In the genomic region with DNA sequence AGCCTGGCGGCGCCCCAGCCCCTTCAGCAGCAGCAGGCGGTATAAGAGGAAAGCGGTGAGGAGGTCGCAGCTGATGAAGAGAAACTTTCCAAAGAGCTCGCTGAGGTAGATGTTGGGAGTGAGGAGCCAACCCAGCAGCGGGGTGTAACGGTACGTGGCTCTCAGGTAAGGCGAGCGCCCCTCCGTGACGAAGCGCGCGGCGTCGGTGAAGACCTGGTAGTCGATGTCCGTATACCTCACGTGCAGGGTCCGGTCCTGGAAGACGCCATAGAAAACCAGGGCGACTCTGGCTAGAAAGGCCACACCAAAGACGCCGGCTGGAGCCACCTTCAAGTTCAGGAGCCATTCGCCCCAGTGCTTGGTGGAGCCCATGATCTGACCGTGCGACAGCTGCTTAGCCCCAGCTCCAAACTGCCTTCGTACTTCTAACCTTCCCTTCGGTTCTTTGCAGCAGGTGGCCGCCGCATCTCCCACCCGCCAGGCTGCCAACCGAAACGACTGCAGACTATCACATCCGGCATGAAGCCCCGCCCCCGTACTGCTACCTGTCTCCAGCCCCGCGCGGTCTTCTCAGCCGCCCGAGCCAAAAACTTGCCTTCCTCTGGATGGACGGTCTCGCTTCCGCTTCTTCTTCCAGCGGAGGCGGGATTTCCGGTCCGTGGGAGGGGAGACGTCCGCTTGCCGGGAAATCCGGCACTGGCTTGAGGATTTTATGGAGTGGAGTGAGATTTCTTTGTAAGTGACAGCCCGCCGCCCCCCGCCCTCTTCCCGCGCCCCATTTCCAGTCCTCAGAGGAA, we compare ENCODE assay signal across 1 cellular context.
TF ChIP-seq lines count a peak whose summit lies in the region.

A gene (minus strand): TSS at position 623 of the 797 bp plus-strand sequence. CDS start 251 bp downstream, at position 372.

TF ChIP-seq in HepG2, 621 proteins besides CTCF, POLR2A, EP300 and RAD21 (continued from another document and continues in another):
- TF ChIP-seq, protein P1, sequence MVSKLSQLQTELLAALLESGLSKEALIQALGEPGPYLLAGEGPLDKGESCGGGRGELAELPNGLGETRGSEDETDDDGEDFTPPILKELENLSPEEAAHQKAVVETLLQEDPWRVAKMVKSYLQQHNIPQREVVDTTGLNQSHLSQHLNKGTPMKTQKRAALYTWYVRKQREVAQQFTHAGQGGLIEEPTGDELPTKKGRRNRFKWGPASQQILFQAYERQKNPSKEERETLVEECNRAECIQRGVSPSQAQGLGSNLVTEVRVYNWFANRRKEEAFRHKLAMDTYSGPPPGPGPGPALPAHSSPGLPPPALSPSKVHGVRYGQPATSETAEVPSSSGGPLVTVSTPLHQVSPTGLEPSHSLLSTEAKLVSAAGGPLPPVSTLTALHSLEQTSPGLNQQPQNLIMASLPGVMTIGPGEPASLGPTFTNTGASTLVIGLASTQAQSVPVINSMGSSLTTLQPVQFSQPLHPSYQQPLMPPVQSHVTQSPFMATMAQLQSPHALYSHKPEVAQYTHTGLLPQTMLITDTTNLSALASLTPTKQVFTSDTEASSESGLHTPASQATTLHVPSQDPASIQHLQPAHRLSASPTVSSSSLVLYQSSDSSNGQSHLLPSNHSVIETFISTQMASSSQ (IDR thresholded peaks at IDR 0.05; ENCODE audit: low read depth): no peak
- TF ChIP-seq, protein P1 (CRISPR knock-in tag; IDR thresholded peaks at IDR 0.05; ENCODE audit: borderline replicate concordance): no peak; the same call in 1 of the 2 replicates
- TF ChIP-seq, protein P2, sequence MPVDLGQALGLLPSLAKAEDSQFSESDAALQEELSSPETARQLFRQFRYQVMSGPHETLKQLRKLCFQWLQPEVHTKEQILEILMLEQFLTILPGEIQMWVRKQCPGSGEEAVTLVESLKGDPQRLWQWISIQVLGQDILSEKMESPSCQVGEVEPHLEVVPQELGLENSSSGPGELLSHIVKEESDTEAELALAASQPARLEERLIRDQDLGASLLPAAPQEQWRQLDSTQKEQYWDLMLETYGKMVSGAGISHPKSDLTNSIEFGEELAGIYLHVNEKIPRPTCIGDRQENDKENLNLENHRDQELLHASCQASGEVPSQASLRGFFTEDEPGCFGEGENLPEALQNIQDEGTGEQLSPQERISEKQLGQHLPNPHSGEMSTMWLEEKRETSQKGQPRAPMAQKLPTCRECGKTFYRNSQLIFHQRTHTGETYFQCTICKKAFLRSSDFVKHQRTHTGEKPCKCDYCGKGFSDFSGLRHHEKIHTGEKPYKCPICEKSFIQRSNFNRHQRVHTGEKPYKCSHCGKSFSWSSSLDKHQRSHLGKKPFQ (CRISPR knock-in tag; IDR thresholded peaks at IDR 0.05; ENCODE audit: insufficient replicate concordance): no peak
- no peak for TF ChIP-seq ZNF260 (CRISPR knock-in tag; IDR thresholded peaks at IDR 0.05; ENCODE audit: borderline replicate concordance, low read depth)
- TF ChIP-seq, protein P3, sequence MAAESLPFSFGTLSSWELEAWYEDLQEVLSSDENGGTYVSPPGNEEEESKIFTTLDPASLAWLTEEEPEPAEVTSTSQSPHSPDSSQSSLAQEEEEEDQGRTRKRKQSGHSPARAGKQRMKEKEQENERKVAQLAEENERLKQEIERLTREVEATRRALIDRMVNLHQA (CRISPR knock-in tag; IDR thresholded peaks at IDR 0.05): no peak
- TF ChIP-seq HDAC6 (IDR thresholded peaks at IDR 0.05; ENCODE audit: low read depth, low read length): no peak
- TF ChIP-seq SRF (IDR thresholded peaks at IDR 0.05; ENCODE audit: low read depth, low read length): 0 out of 2 replicates have a peak, but pooled peaks have one; percentile 43
- TF ChIP-seq FOXA1 (IDR thresholded peaks at IDR 0.05): no peak
- no peak for TF ChIP-seq FOXA1 (CRISPR knock-in tag; IDR thresholded peaks at IDR 0.05)
- TF ChIP-seq ZNF747 (CRISPR knock-in tag; IDR thresholded peaks at IDR 0.05; ENCODE audit: borderline replicate concordance): no peak
- 0 out of 2 replicates have a peak, but pooled peaks have one; percentile 22 for TF ChIP-seq PCBP1 (IDR thresholded peaks at IDR 0.05; ENCODE audit: borderline replicate concordance, low read depth, low read length)
- TF ChIP-seq ZNF773 (CRISPR knock-in tag; IDR thresholded peaks at IDR 0.05; ENCODE audit: borderline replicate concordance): no peak
- TF ChIP-seq ARID2 (CRISPR knock-in tag; IDR thresholded peaks at IDR 0.05; ENCODE audit: borderline replicate concordance): 0 out of 2 replicates have a peak, but pooled peaks have one; percentile 57
- TF ChIP-seq, protein P4, sequence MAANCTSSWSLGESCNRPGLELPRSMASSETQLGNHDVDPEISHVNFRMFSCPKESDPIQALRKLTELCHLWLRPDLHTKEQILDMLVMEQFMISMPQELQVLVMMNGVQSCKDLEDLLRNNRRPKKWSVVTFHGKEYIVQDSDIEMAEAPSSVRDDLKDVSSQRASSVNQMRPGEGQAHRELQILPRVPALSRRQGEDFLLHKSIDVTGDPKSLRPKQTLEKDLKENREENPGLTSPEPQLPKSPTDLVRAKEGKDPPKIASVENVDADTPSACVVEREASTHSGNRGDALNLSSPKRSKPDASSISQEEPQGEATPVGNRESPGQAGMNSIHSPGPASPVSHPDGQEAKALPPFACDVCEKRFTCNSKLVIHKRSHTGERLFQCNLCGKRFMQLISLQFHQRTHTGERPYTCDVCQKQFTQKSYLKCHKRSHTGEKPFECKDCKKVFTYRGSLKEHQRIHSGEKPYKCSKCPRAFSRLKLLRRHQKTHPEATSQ (CRISPR knock-in tag; IDR thresholded peaks at IDR 0.05; ENCODE audit: borderline replicate concordance): no peak; the same call in 1 of the 2 replicates
- no peak for TF ChIP-seq ZNF430 (CRISPR knock-in tag; IDR thresholded peaks at IDR 0.05)
- TF ChIP-seq NFIC (IDR thresholded peaks at IDR 0.05; ENCODE audit: low read length): no peak
- TF ChIP-seq, protein P5, sequence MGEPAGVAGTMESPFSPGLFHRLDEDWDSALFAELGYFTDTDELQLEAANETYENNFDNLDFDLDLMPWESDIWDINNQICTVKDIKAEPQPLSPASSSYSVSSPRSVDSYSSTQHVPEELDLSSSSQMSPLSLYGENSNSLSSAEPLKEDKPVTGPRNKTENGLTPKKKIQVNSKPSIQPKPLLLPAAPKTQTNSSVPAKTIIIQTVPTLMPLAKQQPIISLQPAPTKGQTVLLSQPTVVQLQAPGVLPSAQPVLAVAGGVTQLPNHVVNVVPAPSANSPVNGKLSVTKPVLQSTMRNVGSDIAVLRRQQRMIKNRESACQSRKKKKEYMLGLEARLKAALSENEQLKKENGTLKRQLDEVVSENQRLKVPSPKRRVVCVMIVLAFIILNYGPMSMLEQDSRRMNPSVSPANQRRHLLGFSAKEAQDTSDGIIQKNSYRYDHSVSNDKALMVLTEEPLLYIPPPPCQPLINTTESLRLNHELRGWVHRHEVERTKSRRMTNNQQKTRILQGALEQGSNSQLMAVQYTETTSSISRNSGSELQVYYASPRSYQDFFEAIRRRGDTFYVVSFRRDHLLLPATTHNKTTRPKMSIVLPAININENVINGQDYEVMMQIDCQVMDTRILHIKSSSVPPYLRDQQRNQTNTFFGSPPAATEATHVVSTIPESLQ (CRISPR knock-in tag; conservative IDR thresholded peaks at IDR 0.05): no peak
- TF ChIP-seq, protein P6, sequence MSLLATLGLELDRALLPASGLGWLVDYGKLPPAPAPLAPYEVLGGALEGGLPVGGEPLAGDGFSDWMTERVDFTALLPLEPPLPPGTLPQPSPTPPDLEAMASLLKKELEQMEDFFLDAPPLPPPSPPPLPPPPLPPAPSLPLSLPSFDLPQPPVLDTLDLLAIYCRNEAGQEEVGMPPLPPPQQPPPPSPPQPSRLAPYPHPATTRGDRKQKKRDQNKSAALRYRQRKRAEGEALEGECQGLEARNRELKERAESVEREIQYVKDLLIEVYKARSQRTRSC (CRISPR knock-in tag; IDR thresholded peaks at IDR 0.05; ENCODE audit: low read depth): no peak
- no peak for TF ChIP-seq CHD4 (IDR thresholded peaks at IDR 0.05; ENCODE audit: borderline replicate concordance, low read length)
- no peak for TF ChIP-seq ARNT (IDR thresholded peaks at IDR 0.05)
- peak; percentile 65 for TF ChIP-seq ETV5 (CRISPR knock-in tag; IDR thresholded peaks at IDR 0.05; ENCODE audit: borderline replicate concordance)
- TF ChIP-seq, protein P7, sequence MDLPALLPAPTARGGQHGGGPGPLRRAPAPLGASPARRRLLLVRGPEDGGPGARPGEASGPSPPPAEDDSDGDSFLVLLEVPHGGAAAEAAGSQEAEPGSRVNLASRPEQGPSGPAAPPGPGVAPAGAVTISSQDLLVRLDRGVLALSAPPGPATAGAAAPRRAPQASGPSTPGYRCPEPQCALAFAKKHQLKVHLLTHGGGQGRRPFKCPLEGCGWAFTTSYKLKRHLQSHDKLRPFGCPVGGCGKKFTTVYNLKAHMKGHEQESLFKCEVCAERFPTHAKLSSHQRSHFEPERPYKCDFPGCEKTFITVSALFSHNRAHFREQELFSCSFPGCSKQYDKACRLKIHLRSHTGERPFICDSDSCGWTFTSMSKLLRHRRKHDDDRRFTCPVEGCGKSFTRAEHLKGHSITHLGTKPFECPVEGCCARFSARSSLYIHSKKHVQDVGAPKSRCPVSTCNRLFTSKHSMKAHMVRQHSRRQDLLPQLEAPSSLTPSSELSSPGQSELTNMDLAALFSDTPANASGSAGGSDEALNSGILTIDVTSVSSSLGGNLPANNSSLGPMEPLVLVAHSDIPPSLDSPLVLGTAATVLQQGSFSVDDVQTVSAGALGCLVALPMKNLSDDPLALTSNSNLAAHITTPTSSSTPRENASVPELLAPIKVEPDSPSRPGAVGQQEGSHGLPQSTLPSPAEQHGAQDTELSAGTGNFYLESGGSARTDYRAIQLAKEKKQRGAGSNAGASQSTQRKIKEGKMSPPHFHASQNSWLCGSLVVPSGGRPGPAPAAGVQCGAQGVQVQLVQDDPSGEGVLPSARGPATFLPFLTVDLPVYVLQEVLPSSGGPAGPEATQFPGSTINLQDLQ (CRISPR knock-in tag; IDR thresholded peaks at IDR 0.05): no peak
- no peak for TF ChIP-seq NCOR1 (IDR thresholded peaks at IDR 0.05; ENCODE audit: borderline replicate concordance, low read length)
- TF ChIP-seq, protein P8, sequence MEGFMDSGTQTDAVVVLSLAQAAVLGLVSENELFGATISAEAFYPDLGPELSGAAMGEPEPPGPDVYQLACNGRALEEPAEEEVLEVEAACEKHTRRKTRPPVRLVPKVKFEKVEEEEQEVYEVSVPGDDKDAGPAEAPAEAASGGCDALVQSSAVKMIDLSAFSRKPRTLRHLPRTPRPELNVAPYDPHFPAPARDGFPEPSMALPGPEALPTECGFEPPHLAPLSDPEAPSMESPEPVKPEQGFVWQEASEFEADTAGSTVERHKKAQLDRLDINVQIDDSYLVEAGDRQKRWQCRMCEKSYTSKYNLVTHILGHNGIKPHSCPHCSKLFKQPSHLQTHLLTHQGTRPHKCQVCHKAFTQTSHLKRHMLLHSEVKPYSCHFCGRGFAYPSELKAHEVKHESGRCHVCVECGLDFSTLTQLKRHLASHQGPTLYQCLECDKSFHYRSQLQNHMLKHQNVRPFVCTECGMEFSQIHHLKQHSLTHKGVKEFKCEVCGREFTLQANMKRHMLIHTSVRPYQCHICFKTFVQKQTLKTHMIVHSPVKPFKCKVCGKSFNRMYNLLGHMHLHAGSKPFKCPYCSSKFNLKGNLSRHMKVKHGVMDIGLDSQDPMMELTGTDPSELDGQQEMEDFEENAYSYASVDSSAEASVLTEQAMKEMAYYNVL (CRISPR knock-in tag; IDR thresholded peaks at IDR 0.05; ENCODE audit: borderline replicate concordance): peak; percentile 44; the same call in 1 of the 2 replicates
- TF ChIP-seq AGO1 (IDR thresholded peaks at IDR 0.05; ENCODE audit: low read depth, low read length, poor library complexity, severe bottlenecking): no peak
- TF ChIP-seq SPEN (CRISPR knock-in tag; IDR thresholded peaks at IDR 0.05; ENCODE audit: low read depth): peak; percentile 86
- TF ChIP-seq, protein P9, sequence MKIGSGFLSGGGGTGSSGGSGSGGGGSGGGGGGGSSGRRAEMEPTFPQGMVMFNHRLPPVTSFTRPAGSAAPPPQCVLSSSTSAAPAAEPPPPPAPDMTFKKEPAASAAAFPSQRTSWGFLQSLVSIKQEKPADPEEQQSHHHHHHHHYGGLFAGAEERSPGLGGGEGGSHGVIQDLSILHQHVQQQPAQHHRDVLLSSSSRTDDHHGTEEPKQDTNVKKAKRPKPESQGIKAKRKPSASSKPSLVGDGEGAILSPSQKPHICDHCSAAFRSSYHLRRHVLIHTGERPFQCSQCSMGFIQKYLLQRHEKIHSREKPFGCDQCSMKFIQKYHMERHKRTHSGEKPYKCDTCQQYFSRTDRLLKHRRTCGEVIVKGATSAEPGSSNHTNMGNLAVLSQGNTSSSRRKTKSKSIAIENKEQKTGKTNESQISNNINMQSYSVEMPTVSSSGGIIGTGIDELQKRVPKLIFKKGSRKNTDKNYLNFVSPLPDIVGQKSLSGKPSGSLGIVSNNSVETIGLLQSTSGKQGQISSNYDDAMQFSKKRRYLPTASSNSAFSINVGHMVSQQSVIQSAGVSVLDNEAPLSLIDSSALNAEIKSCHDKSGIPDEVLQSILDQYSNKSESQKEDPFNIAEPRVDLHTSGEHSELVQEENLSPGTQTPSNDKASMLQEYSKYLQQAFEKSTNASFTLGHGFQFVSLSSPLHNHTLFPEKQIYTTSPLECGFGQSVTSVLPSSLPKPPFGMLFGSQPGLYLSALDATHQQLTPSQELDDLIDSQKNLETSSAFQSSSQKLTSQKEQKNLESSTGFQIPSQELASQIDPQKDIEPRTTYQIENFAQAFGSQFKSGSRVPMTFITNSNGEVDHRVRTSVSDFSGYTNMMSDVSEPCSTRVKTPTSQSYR (CRISPR knock-in tag; IDR thresholded peaks at IDR 0.05; ENCODE audit: borderline replicate concordance): no peak
- no peak for TF ChIP-seq ZFYVE20 (CRISPR knock-in tag; IDR thresholded peaks at IDR 0.05; ENCODE audit: borderline replicate concordance, low read depth)
- TF ChIP-seq IRX3 (CRISPR knock-in tag; IDR thresholded peaks at IDR 0.05; ENCODE audit: borderline replicate concordance, low read depth): 0 out of 2 replicates have a peak, but pooled peaks have one; percentile 62
- TF ChIP-seq, protein P10, sequence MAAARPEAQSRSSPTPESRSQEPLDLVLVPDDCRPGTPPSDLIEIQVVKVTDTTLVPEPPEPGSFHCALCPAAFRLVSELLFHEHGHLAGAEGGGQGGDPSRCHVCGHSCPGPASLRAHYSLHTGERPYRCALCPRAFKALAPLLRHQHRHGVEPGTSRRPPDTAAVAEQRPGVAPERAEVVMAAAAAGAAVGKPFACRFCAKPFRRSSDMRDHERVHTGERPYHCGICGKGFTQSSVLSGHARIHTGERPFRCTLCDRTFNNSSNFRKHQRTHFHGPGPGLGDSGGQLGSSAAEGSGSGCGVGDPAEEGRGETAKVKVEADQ (CRISPR knock-in tag; IDR thresholded peaks at IDR 0.05; ENCODE audit: borderline replicate concordance): 0 out of 2 replicates have a peak, but pooled peaks have one; percentile 56
- no peak for TF ChIP-seq MAF1 (CRISPR knock-in tag; IDR thresholded peaks at IDR 0.05; ENCODE audit: borderline replicate concordance)
- TF ChIP-seq ZNF3 (CRISPR knock-in tag; IDR thresholded peaks at IDR 0.05): no peak
- TF ChIP-seq MAFF (IDR thresholded peaks at IDR 0.05; ENCODE audit: low read depth, low read length): no peak
- TF ChIP-seq CBX2 (IDR thresholded peaks at IDR 0.05; ENCODE audit: low read depth, low read length): no peak
- TF ChIP-seq CBX2 (CRISPR knock-in tag; IDR thresholded peaks at IDR 0.05; ENCODE audit: low read depth): no peak
